Comparison of ENCODE assay signal across 8 cellular contexts in the genomic region with DNA sequence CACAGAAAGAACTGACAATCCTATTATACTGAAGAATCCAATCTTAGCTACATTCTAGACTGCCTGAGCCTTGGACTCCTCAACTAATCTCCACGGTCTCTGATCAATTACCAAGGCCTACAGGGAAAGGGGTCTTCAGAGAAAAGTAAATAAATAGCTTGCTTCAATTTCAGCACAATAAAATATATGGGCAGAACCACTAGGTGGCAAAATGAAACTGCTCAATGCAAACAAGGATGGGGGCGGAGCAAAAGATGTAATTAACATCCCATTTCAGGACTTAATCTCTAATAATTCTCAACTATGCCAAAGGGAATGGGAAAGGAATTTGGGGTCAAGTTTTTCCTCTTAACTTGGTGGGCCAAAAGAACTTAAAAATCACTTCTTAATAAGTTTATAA.
DNase-seq lines count a peak whose midpoint lies in the region; ATAC-seq, FAIRE-seq and TF ChIP-seq lines count a peak whose summit lies in the region.

No MANE protein-coding gene starts in this region.

- peaks cover 0 to 7% of the 10 kb centered on the region in 2 donors for H3K9me3 ChIP-seq in ascending aorta

- DNase-seq in AG08396 (ENCODE audit: low spot score) (peak; percentile 25), EL (peak; percentile 40), NCI-H526 (lab: John Stamatoyannopoulos, UW) (peak; percentile 24 to 75), bronchial epithelial cell (ENCODE audit: low read depth) (peak; percentile 55), lung microvascular endothelial cell (ENCODE audit: low read depth in 2 of 2) (peak; percentile 61 to 73), ascending aorta (ENCODE audit: low spot score in 2 of 2) (no peak), omental fat pad (ENCODE audit: low spot score) (no peak), NK-92 (lab: John Stamatoyannopoulos, UW; ENCODE audit: unreplicated experiment) (no peak)

- ATAC-seq in omental fat pad (ENCODE audit: low FRiP score) = no peak

- no peaks in the 10 kb centered on the region for H3K4me1 ChIP-seq in ascending aorta

- peak; percentile 46 for TF ChIP-seq CTCF in bronchial epithelial cell (IDR thresholded peaks at IDR 0.05; ENCODE audit: insufficient read depth, low read length, severe bottlenecking)
- peak in 1 of 3 experiments; percentile 53 for TF ChIP-seq CTCF in ascending aorta (IDR thresholded peaks at IDR 0.05)
- no peak for TF ChIP-seq CTCF in omental fat pad (IDR thresholded peaks at IDR 0.05)

- H3K27ac ChIP-seq in ascending aorta = no peak overlapping the region

- H3K27me3 ChIP-seq in bronchial epithelial cell (ENCODE audit: control insufficient read depth, insufficient read depth, low read length) (no peaks in the 10 kb centered on the region), ascending aorta (no peaks in the 10 kb centered on the region)

- intact Hi-C loops in ascending aorta (cut with DNase I) = loop anchor here (1.0 to 10.0 kb wide), 2 partner anchors 121 to 295 kb away; no protein-coding TSS in a partner anchor

- FAIRE-seq in bronchial epithelial cell (lab: Jason Lieb, UNC) = no peak

- H3K4me3 ChIP-seq in bronchial epithelial cell (ENCODE audit: low read depth, low read length) (no peak overlapping the region), ascending aorta (no peak overlapping the region)

- H3K36me3 ChIP-seq in bronchial epithelial cell (ENCODE audit: control insufficient read depth, insufficient read depth, low read length) (no peaks in the 10 kb centered on the region), ascending aorta (no peaks in the 10 kb centered on the region)

Comparison
In these comparisons a context has a peak if more than half of its experiments do, and no peak if none do; other contexts are left out.
1. DNase-seq: peak in AG08396 (single experiment), EL (single experiment), NCI-H526 (2 of 2), bronchial epithelial cell (single experiment) and lung microvascular endothelial cell (2 of 2); none in ascending aorta (0 of 2), omental fat pad (single experiment) and NK-92 (single experiment).